Comparison of ENCODE assay signal across 2 cellular contexts in the genomic region with DNA sequence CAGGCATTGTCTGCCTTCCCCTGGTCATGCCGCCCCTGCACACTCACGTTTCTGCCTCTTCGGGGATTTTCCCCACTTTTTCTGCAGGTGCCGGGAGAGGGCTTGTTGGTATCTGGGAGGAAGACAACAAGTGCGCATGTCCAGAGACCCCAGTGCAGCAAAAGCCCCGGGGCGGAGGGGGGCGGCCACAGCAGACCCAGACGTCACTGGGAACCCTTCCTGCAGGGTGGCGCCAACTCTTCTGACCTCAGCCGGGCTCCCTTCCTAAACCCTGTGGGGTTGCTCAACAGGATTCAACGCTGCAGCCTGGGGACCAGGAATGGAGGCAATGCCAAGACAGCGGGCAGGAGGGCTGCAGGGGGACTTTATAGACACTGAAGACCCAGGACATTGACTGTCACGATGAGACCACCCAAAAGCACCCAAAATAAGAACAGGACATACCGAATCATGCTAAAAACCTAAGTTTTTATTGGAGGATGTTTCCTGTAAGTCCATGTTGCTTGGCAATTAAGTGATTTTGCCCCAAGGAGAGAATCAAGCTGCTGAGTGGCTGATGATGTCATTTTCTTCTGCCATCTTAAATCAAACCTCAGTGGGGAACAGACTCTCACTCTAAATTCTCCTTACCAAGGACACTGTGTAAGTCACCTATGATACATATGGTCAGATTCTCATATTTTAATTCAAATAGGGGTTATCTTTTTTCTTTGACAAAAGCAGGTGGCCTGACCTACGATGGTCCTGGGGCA.
TF ChIP-seq lines count a peak whose summit lies in the region.

No MANE protein-coding gene starts in this region.

TF ChIP-seq in HepG2, 621 proteins besides CTCF, POLR2A, EP300 and RAD21:
- TF ChIP-seq SMARCE1 (IDR thresholded peaks at IDR 0.05; ENCODE audit: borderline replicate concordance) (no peak), ATF7 (IDR thresholded peaks at IDR 0.05) (peak; percentile 51), ATF7 (CRISPR knock-in tag; IDR thresholded peaks at IDR 0.05) (no peak)

TF ChIP-seq in K562, 482 proteins besides CTCF, POLR2A, EP300 and RAD21:
- TF ChIP-seq, protein P1, sequence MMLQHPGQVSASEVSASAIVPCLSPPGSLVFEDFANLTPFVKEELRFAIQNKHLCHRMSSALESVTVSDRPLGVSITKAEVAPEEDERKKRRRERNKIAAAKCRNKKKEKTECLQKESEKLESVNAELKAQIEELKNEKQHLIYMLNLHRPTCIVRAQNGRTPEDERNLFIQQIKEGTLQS (IDR thresholded peaks at IDR 0.05): 0 out of 2 replicates have a peak, but pooled peaks have one; percentile 12
- TF ChIP-seq, protein P1 (CRISPR knock-in tag; conservative IDR thresholded peaks at IDR 0.05): no peak
- no peak for TF ChIP-seq KDM4B (IDR thresholded peaks at IDR 0.05; ENCODE audit: borderline replicate concordance in 2 of 2, low read depth in 1 of 2)
TF ChIP-seq in K562: peak in this region for 1.
